9 cellular contexts compared by ENCODE assay signal in the genomic region with DNA sequence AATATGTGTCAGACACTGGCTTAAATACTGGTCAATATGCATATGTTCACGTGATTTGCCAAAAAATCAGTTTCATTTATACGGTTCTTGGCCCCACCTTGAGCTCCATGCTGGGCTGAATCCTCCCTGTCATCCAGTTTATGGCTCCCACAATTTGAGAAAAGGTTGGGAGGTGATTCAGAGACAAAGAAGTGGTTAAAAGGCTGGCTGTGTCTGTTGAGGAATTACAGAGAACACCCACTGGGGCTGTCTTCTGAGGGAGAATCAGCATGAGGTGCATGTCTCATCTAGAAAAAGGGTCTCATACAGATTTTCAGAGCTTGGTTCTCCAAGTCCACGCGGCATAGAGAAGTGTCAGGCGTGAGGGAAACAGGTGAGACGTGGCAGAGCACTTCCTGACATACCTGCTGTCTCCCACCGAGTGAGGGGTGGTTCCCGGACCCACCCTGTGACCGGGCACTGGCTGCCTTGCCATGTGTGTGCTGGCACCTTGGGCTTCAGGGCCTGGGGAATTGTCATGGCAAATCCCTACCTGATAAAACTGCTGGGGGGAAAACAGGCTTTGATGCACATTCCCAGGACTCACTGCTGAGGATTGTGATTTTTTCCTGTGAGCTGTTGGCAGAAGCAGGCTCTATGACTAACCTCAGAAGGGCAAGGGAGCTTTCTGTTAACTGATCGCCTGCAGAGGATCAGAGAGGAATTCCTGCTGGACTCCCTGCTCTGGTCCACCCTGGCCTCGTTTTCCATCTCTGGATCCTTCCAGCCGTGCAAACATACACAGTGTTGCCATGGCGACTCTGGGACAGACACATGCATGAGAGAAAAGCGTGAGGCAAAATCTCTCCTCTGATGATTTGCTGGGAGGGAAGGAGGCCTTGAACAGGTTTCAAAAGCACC.
A peak's percentile ranks its signal among the peaks of the same experiment; 100 is the strongest.
DNase-seq lines count a peak whose midpoint lies in the region; ATAC-seq, FAIRE-seq and TF ChIP-seq lines count a peak whose summit lies in the region.
"Had no signal": no experiment of that assay in that cellular context is flagged by ENCODE, and none has a peak within 500 bp of the region (broad histone marks: within the 10 kb centered on the region; RNA-seq: fewer than 3 reads in every experiment).

No MANE protein-coding gene starts in this region.

- no peak overlapping the region for H3K9ac ChIP-seq in HepG2 (ENCODE audit: insufficient read depth, low read depth, low read length)

- no peak overlapping the region for H3K27ac ChIP-seq in HepG2 (ENCODE audit: extremely low read length, insufficient read depth, low read length)
- H3K27ac ChIP-seq in thyroid gland, result peak overlapping the region; percentile 50 to 74 (median 73)

- in situ Hi-C loops in HepG2 (cut with HindIII; ENCODE audit: extremely low pct_ligation_motif_present, low pct_unique_long_range_greater_than_20kb), result no loop called here

- TF ChIP-seq CTCF in HepG2 (CRISPR knock-in tag; IDR thresholded peaks at IDR 0.05) (no peak), thyroid gland (IDR thresholded peaks at IDR 0.05) (no peak)

- no peak overlapping the region for H3K4me2 ChIP-seq in HepG2 (ENCODE audit: low read depth, low read length)

- ATAC-seq in HepG2 (peak; percentile 41; the same call in 1 of the 3 replicates), HG03196 (IDR thresholded peaks at IDR 0.05; ENCODE audit: unreplicated experiment) (no peak)

- POLR2A ChIA-PET in HepG2 (lab: Yijun Ruan, JAX) (no interaction called here), HEK293T (lab: Yijun Ruan, JAX) (no interaction called here)

- FAIRE-seq in HepG2 (lab: Jason Lieb, UNC), result no peak
- FAIRE-seq: A204.1 had no signal

- intact Hi-C loops in HepG2 (cut with micrococcal nuclease; ENCODE audit: unreplicated experiment) (no loop called here), thyroid gland (cut with DNase I) (no loop called here)

- no peak overlapping the region for H2AFZ ChIP-seq in HepG2 (ENCODE audit: low read length)

- peaks cover 0 to 7% of the 10 kb centered on the region in 2 experiments; a peak in 1 of 5 replicates for H3K27me3 ChIP-seq in HepG2 (ENCODE audit: control insufficient read depth in 1 of 2, insufficient read depth in 2 of 2, low read length in 2 of 2)
- no peaks in the 10 kb centered on the region for H3K27me3 ChIP-seq in thyroid gland

- DNase-seq in DMS153 (lab: John Stamatoyannopoulos, UW), result peak; percentile 35
- no peak for DNase-seq in DMS153 treated with DMSO at 0.1 percent for 48 hours (lab: John Stamatoyannopoulos, UW; ENCODE audit: unreplicated experiment)
- DNase-seq in cerebellar cortex (ENCODE audit: low spot score), result peak; percentile 44
- no peak for DNase-seq in HepG2 (ENCODE audit: low spot score)
- peak; percentile 56 to 73 for DNase-seq in thyroid gland
- DNase-seq in activated CD4-positive, CD25-positive, alpha-beta regulatory T cell treated with anti-CD3 and anti-CD28 coated beads, Interleukin-2, amount 50 U/mL, for 72 hours, result no peak
- no peak for DNase-seq in HEK293T (ENCODE audit: extremely low spot score)

- TF ChIP-seq RAD21 in HepG2 (CRISPR knock-in tag; IDR thresholded peaks at IDR 0.05), result no peak

- 3% methylated on average over 11 of the region's 14 CpGs for WGBS in HepG2 (ENCODE audit: low lambda C conversion rate)
- WGBS in thyroid gland, 2 donors, result 69 to 70% methylated on average over 11 to 14 of the region's 14 CpGs

- H3K9me3 ChIP-seq in HepG2 (ENCODE audit: low read length) (no peaks in the 10 kb centered on the region), thyroid gland (no peaks in the 10 kb centered on the region)

- CTCF ChIA-PET in HepG2 (lab: Yijun Ruan, JAX; ENCODE audit: low intra/inter-chr PET ratio, low total read pairs), result no interaction called here
- CTCF ChIA-PET in HEK293T (lab: Yijun Ruan, JAX), result no interaction called here

- H3K79me2 ChIP-seq in HepG2 (ENCODE audit: insufficient read depth, low read length), result no peaks in the 10 kb centered on the region

- no TSS peak for BruUV-seq in HepG2 (replicated peaks; lab: Mats Ljungman, UMichigan)

- H3K36me3 ChIP-seq in HepG2 (replicated peaks in 1 of 2; ENCODE audit: control insufficient read depth in 1 of 2, insufficient read depth in 2 of 2, low read length in 2 of 2) (no peaks in the 10 kb centered on the region), thyroid gland (no peaks in the 10 kb centered on the region)

- TF ChIP-seq POLR2A in HepG2 (IDR thresholded peaks at IDR 0.05; ENCODE audit: insufficient read depth in 1 of 2, low read depth in 2 of 2, low read length in 2 of 2), result no peak
- TF ChIP-seq POLR2A in thyroid gland (IDR thresholded peaks at IDR 0.05), result no peak

- no peak overlapping the region for H3K4me3 ChIP-seq in HepG2 (replicated peaks in 1 of 3; ENCODE audit: insufficient read depth in 1 of 3, low read depth in 2 of 3, low read length in 3 of 3)
- no peak overlapping the region for H3K4me3 ChIP-seq in thyroid gland (replicated peaks in 1 of 3)

- H3K4me1 ChIP-seq in HepG2 (ENCODE audit: insufficient read depth, low read length), result no peaks in the 10 kb centered on the region
- peaks cover 41 to 57% of the 10 kb centered on the region in 2 donors for H3K4me1 ChIP-seq in thyroid gland

- H4K20me1 ChIP-seq in HepG2 (ENCODE audit: insufficient read depth, low read length), result no peaks in the 10 kb centered on the region

- TF ChIP-seq EP300 in HepG2 (IDR thresholded peaks at IDR 0.05; ENCODE audit: low read depth in 2 of 2, low read length in 2 of 2) (no peak), HepG2 (CRISPR knock-in tag; IDR thresholded peaks at IDR 0.05; ENCODE audit: borderline replicate concordance) (no peak)

TF ChIP-seq in HepG2, 621 proteins besides CTCF, POLR2A, EP300 and RAD21:
- TF ChIP-seq ZNF513 (CRISPR knock-in tag; conservative IDR thresholded peaks at IDR 0.05) (no peak), RFXAP (CRISPR knock-in tag; IDR thresholded peaks at IDR 0.05; ENCODE audit: borderline replicate concordance) (no peak), RFX1 (IDR thresholded peaks at IDR 0.05) (peak; percentile 43; the same call in 1 of the 2 replicates)

TF ChIP-seq in HEK293T, 16 proteins besides CTCF, POLR2A, EP300 and RAD21:
- TF ChIP-seq HDGF (IDR thresholded peaks at IDR 0.05; ENCODE audit: borderline replicate concordance) (no peak), PKNOX1 (IDR thresholded peaks at IDR 0.05) (no peak), FOXK2 (IDR thresholded peaks at IDR 0.05) (no peak), ELF4 (IDR thresholded peaks at IDR 0.05) (no peak), SP1 (IDR thresholded peaks at IDR 0.05) (no peak), TARDBP (IDR thresholded peaks at IDR 0.05) (no peak), NFRKB (IDR thresholded peaks at IDR 0.05) (no peak), L3MBTL2 (conservative IDR thresholded peaks at IDR 0.05) (no peak), ZNF384 (IDR thresholded peaks at IDR 0.05) (no peak), LEF1 (IDR thresholded peaks at IDR 0.05; ENCODE audit: borderline replicate concordance) (no peak), ARNT (IDR thresholded peaks at IDR 0.05) (no peak), SUZ12 (IDR thresholded peaks at IDR 0.05) (no peak), FOXM1 (IDR thresholded peaks at IDR 0.05; ENCODE audit: borderline replicate concordance) (no peak), FOXA1 (IDR thresholded peaks at IDR 0.05) (no peak), BHLHE40 (IDR thresholded peaks at IDR 0.05; ENCODE audit: borderline replicate concordance) (no peak), CTBP1 (IDR thresholded peaks at IDR 0.05; ENCODE audit: borderline replicate concordance) (no peak)

Comparison
In these comparisons a context has a peak if more than half of its experiments do, and no peak if none do; other contexts are left out.
1. DNase-seq: peak in DMS153 (single experiment), cerebellar cortex (single experiment) and thyroid gland (2 of 2); none in DMS153 treated with DMSO at 0.1 percent for 48 hours (single experiment), HepG2 (single experiment), activated CD4-positive, CD25-positive, alpha-beta regulatory T cell treated with anti-CD3 and anti-CD28 coated beads, Interleukin-2, amount 50 U/mL, for 72 hours (single experiment) and HEK293T (single experiment).